ENCODE assay signal across 12 cellular contexts in genomic region chr18:70333757-70334156, GRCh38. TPM values are rescaled to one million over a fixed set of nuclear protein-coding genes. Genes with fewer than 3 reads are reported as not detected.
DNase-seq lines count a peak whose midpoint lies in the region; ATAC-seq and TF ChIP-seq lines count a peak whose summit lies in the region.
"Had no signal": no experiment of that assay in that cellular context is flagged by ENCODE, and none has a peak within 500 bp of the region (broad histone marks: within the 10 kb centered on the region; RNA-seq: fewer than 3 reads in every experiment).

No MANE protein-coding gene starts in this region.

- no peak for TF ChIP-seq EP300 in transverse colon (IDR thresholded peaks at IDR 0.05; ENCODE audit: low read depth)

- H2BK5ac ChIP-seq in mesendoderm (ENCODE audit: low read length): no peak overlapping the region

- no peaks in the 10 kb centered on the region for H3K79me1 ChIP-seq in mesendoderm (ENCODE audit: low read length)

- no peak overlapping the region for H3K4me2 ChIP-seq in mesendoderm (ENCODE audit: low read length)

- H3K4me3 ChIP-seq in MG63 (no peak overlapping the region), epithelial cell of proximal tubule (ENCODE audit: low read depth, low read length) (no peak overlapping the region), mesendoderm (ENCODE audit: low read length) (no peak overlapping the region), transverse colon (no peak overlapping the region)
- H3K4me3 ChIP-seq: stomach had no signal

- TF ChIP-seq POLR2A in transverse colon (IDR thresholded peaks at IDR 0.05): no peak

- H3K23ac ChIP-seq in mesendoderm (ENCODE audit: low read length): no peak overlapping the region

- in situ Hi-C loops in transverse colon (cut with MboI; ENCODE audit: low pct_ligation_motif_present in 1 of 4, low pct_unique_long_range_greater_than_20kb in 1 of 4, low sequenced_read_pairs in 3 of 4): loop anchor here in 1 of 4 donors (25.0 kb wide), 1 partner anchor 121 kb away; the partner anchor contains the start of gene RTTN

- peak; percentile 88 for DNase-seq in AG09319 (ENCODE audit: extremely low read depth, low read depth)
- DNase-seq in MG63: peak; percentile 47
- peak; percentile 87 for DNase-seq in epithelial cell of proximal tubule (ENCODE audit: low read depth)
- peak; percentile 74 for DNase-seq in mesendoderm
- no peak for DNase-seq in NCI-H146 treated with DMSO at 0.1 percent for 48 hours (lab: John Stamatoyannopoulos, UW; ENCODE audit: unreplicated experiment)
- no peak for DNase-seq in NAMALWA (ENCODE audit: low spot score)
- no peak for DNase-seq in transverse colon
- DNase-seq: activated gamma-delta T cell treated with Interleukin-2 at 50 U/mL for 16 hours, NCI-H1105 treated with DMSO at 0.1 percent for 48 hours, stomach had no signal

- no peak overlapping the region for H3K56ac ChIP-seq in mesendoderm (ENCODE audit: low read length)

- H3K18ac ChIP-seq in mesendoderm (ENCODE audit: low read length): no peak overlapping the region

- no peak overlapping the region for H3K9ac ChIP-seq in mesendoderm (ENCODE audit: low read length)

- TF ChIP-seq CTCF in AG09319 (IDR thresholded peaks at IDR 0.05; ENCODE audit: low read depth, low read length) (no peak), epithelial cell of proximal tubule (conservative IDR thresholded peaks at IDR 0.05; ENCODE audit: low read depth, low read length) (no peak), transverse colon (IDR thresholded peaks at IDR 0.05) (no peak)

- no peak overlapping the region for H2BK120ac ChIP-seq in mesendoderm (ENCODE audit: low read depth, low read length)

- peaks cover 23% of the 10 kb centered on the region for H3K36me3 ChIP-seq in MG63
- H3K36me3 ChIP-seq in mesendoderm (ENCODE audit: control insufficient read depth, insufficient read depth, low read length): no peaks in the 10 kb centered on the region
- no peaks in the 10 kb centered on the region for H3K36me3 ChIP-seq in transverse colon

- no peak overlapping the region for H3K4ac ChIP-seq in mesendoderm (ENCODE audit: low read depth, low read length)

- no peak overlapping the region for H2AK5ac ChIP-seq in mesendoderm (ENCODE audit: low read length)

- no peak for ATAC-seq in HG03175 (IDR thresholded peaks at IDR 0.05; ENCODE audit: unreplicated experiment)
- ATAC-seq: activated CD4-positive, CD25-positive, alpha-beta regulatory T cell treated with anti-CD3 and anti-CD28 coated beads, Interleukin-2, amount 50 U/mL, for 24 hours had no signal

- H3K79me2 ChIP-seq in mesendoderm (ENCODE audit: control insufficient read depth, insufficient read depth, low read length): no peaks in the 10 kb centered on the region

- intact Hi-C loops in transverse colon (cut with DNase I; ENCODE audit: low total_unique reads): no loop called here

- WGBS in mesendoderm (ENCODE audit: extremely low coverage, insufficient coverage, low lambda C conversion rate): no CpG with 5 or more reads among the region's 2 CpGs
- WGBS in transverse colon (ENCODE audit: low coverage in 1 of 2), 2 donors: 85 to 89% methylated on average over 1 to 2 of the region's 2 CpGs

- H4K5ac ChIP-seq in mesendoderm (ENCODE audit: low read length): no peak overlapping the region

- no peaks in the 10 kb centered on the region for H3K27me3 ChIP-seq in MG63
- no peaks in the 10 kb centered on the region for H3K27me3 ChIP-seq in mesendoderm (ENCODE audit: insufficient read depth, low read length, poor library complexity)
- H3K27me3 ChIP-seq in transverse colon: no peaks in the 10 kb centered on the region
- H3K27me3 ChIP-seq: stomach had no signal

- H4K8ac ChIP-seq in mesendoderm (ENCODE audit: low read depth, low read length): no peak overlapping the region

- H2BK15ac ChIP-seq in mesendoderm (replicated peaks; ENCODE audit: low read depth): no peak overlapping the region

- H3K27ac ChIP-seq in mesendoderm (ENCODE audit: low read depth, low read length) (no peak overlapping the region), transverse colon (no peak overlapping the region)
- H3K27ac ChIP-seq: stomach had no signal

- H3K9me3 ChIP-seq in MG63 (peaks cover 9% of the 10 kb centered on the region; the same call in 1 of the 2 replicates), transverse colon (no peaks in the 10 kb centered on the region)

- H3K4me1 ChIP-seq in mesendoderm (ENCODE audit: control insufficient read depth, low read depth, low read length) (no peaks in the 10 kb centered on the region), transverse colon (peaks cover 0 to 11% (median 4%) of the 10 kb centered on the region in 4 donors)

RNA-seq across cellular contexts. Expression of gene SOCS6, which starts 44.9 kb away (rescaled TPM):
- total RNA-seq in MG63 (2014; rRNA removed; shearing (Covaris generic); ENCODE audit: low replicate concordance): 11.1 and 20.6 TPM in 2 replicates
- total RNA-seq in epithelial cell of proximal tubule (12.3 and 13.9 TPM in 2 replicates), transverse colon (10 to 100 TPM; 11.5 to 47.8 (median 46.1) TPM)
- 20.5 TPM for polyA plus RNA-seq in mesendoderm (2013, experiment 1 of 2)
- polyA plus RNA-seq in mesendoderm (2013, experiment 2 of 2): 21.0 TPM

Comparison
In these comparisons a context has a peak if more than half of its experiments do, and no peak if none do; other contexts are left out.
1. DNase-seq: peak in AG09319 (single experiment), MG63 (single experiment), epithelial cell of proximal tubule (single experiment) and mesendoderm (single experiment); none in NCI-H146 treated with DMSO at 0.1 percent for 48 hours (single experiment), NAMALWA (single experiment) and transverse colon (single experiment).